ENCODE assay signal across 8 cellular contexts in the genomic region with DNA sequence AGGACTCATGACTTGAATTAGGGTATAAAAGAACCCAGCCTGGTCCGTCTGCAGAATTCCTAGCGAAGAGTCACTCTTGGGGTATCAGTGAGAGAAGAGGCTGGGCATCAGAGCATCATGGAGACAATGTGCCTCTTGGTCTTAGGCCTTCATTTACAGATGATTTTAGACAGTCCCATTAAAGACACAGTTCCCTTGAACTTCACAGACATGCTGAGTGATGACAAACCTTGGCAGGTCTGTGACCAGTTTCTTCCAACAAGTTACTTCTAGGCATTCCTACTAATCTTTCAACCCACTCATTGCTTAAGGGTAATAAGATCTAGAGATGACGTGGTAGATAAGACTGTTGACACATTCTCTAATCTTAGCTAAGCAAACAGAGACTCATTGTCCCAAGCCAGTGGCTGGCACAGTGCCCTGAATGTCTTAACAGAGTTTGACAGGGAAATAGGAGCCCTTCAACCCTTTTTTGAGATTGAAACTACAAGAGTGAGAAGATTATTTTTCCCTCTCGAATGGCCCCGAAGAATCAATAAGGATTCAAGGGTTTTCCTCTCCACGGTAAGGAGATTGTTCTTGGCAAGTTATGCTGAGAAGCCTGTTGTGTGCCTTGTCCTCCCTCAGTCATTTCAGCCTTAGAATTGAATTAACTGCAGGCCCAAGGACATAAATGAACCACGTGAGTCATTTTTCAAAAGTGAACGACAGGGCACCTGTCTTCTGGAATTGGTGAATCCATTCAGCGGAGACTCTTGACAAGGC.
DNase-seq lines count a peak whose midpoint lies in the region; ATAC-seq and TF ChIP-seq lines count a peak whose summit lies in the region.

No MANE protein-coding gene starts in this region.

- no peak for TF ChIP-seq CTCF in fibroblast of pulmonary artery (IDR thresholded peaks at IDR 0.05; ENCODE audit: low read length, missing control alignments)

- no peaks in the 10 kb centered on the region for H3K27me3 ChIP-seq in SJCRH30

- H3K9me3 ChIP-seq in SJCRH30 (replicated peaks), result 0 out of 2 replicates have a peak, but pooled peaks cover 3% of the 10 kb centered on the region

- no peak for ATAC-seq in GM19395 (IDR thresholded peaks at IDR 0.05; ENCODE audit: unreplicated experiment)
- no peak for ATAC-seq in HG03457 (IDR thresholded peaks at IDR 0.05; ENCODE audit: unreplicated experiment)
- ATAC-seq in HG02678 (IDR thresholded peaks at IDR 0.05; ENCODE audit: unreplicated experiment), result no peak

- intact Hi-C loops in posterior vena cava (cut with DNase I), result no loop called here

- DNase-seq in activated T-cell treated with anti-CD3 and anti-CD28 coated beads for 24 hours (ENCODE audit: low read depth), result peak; percentile 14
- no peak for DNase-seq in activated T-cell treated with anti-CD3 and anti-CD28 coated beads for 4 hours
- peak; percentile 63 to 77 for DNase-seq in SJCRH30
- peak; percentile 90 for DNase-seq in fibroblast of pulmonary artery (ENCODE audit: low read depth)
- peak; percentile 96 for DNase-seq in posterior vena cava (ENCODE audit: low spot score)

- no peaks in the 10 kb centered on the region for H3K36me3 ChIP-seq in SJCRH30

- H3K27ac ChIP-seq in SJCRH30, result peak overlapping the region; percentile 8; the same call in 1 of the 2 replicates

- peaks cover 13% of the 10 kb centered on the region for H3K4me1 ChIP-seq in SJCRH30

- H3K4me3 ChIP-seq in SJCRH30 (no peak overlapping the region), fibroblast of pulmonary artery (replicated peaks; ENCODE audit: low read depth, low read length) (no peak overlapping the region)
